ENCODE assay signal across 7 cellular contexts in the genomic region with DNA sequence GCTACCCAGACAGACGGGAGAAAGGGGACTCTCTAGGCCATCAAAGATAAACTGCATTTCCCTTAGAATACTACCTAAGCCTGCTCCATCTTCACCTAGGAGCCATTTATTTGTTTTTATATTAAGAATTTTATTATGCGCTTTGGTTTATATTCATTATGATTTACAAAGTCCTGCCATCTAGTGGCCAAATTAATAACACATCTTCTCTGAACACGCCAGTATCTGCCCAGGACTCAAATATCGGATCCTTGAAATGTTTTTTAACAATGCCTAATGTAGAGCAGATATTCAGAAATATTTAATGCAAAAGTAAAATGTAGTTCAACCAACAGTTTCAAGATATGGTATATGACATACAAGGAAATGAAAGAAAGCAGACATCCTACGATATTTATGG. TPM values are rescaled to one million over a fixed set of nuclear protein-coding genes. Genes with fewer than 3 reads are reported as not detected.
DNase-seq lines count a peak whose midpoint lies in the region; ATAC-seq, FAIRE-seq and TF ChIP-seq lines count a peak whose summit lies in the region.

No MANE protein-coding gene starts in this region.

- CTCF ChIA-PET in K562 (lab: Yijun Ruan, JAX; ENCODE audit: low intra/inter-chr PET ratio), result interaction anchor here (0.7 kb wide), 1 partner anchor 683 kb away, joined by 3 read pairs; no protein-coding TSS in a partner anchor

- peak; percentile 36 for TF ChIP-seq CTCF in GM10266 (IDR thresholded peaks at IDR 0.05; ENCODE audit: control insufficient read depth, insufficient read depth, low read depth, missing control alignments)
- TF ChIP-seq CTCF in K562 (IDR thresholded peaks at IDR 0.05 in 2 of 3, conservative IDR thresholded peaks at IDR 0.05 in 1 of 3; ENCODE audit: insufficient read depth in 2 of 3, low read depth in 1 of 3, low read length in 3 of 3), result peak; percentile 37 to 50 (median 50); a peak in 4 of 6 replicates

- no peaks in the 10 kb centered on the region for H3K4me1 ChIP-seq in K562 (replicated peaks in 1 of 2; ENCODE audit: control insufficient read depth in 2 of 2, insufficient read depth in 2 of 2, low read length in 2 of 2)

- ATAC-seq in K562, result peak; percentile 78

- H3K4me3 ChIP-seq in K562, result no peak overlapping the region

- no peaks in the 10 kb centered on the region for H4K20me1 ChIP-seq in K562 (replicated peaks; ENCODE audit: control insufficient read depth, insufficient read depth, low read length)

- no peaks in the 10 kb centered on the region for H3K9me1 ChIP-seq in K562 (ENCODE audit: control insufficient read depth, insufficient read depth, low read length)

- TF ChIP-seq EP300 in K562 (IDR thresholded peaks at IDR 0.05; ENCODE audit: low read length), result no peak

- in situ Hi-C loops in K562 (cut with MboI), result no loop called here

- H3K9ac ChIP-seq in K562 (ENCODE audit: insufficient read depth in 1 of 2, low read depth in 2 of 2, low read length in 2 of 2), result no peak overlapping the region

- intact Hi-C loops in K562 (cut with micrococcal nuclease), result loop anchor here (2.0 to 10.0 kb wide), 2 partner anchors 68 to 1236 kb away; no protein-coding TSS in a partner anchor

- 18% methylated on average over 4 of the region's 5 CpGs for WGBS in K562 (ENCODE audit: insufficient coverage, low coverage, missing lambda C conversion rate)

- FAIRE-seq in K562 (lab: Jason Lieb, UNC), result no peak

- H3K9me3 ChIP-seq in K562 (replicated peaks; ENCODE audit: control insufficient read depth, insufficient read depth, low read depth, low read length), result no peaks in the 10 kb centered on the region

- H3K79me2 ChIP-seq in K562 (ENCODE audit: control insufficient read depth, insufficient read depth, low read length), result no peaks in the 10 kb centered on the region

- H3K27ac ChIP-seq in K562 (ENCODE audit: extremely low read depth, low read depth, low read length), result no peak overlapping the region

- H3K36me3 ChIP-seq in K562 (ENCODE audit: control insufficient read depth, insufficient read depth, low read length), result no peaks in the 10 kb centered on the region

- TF ChIP-seq POLR2A in K562 (conservative IDR thresholded peaks at IDR 0.05), result no peak

- H3K4me2 ChIP-seq in K562 (ENCODE audit: insufficient read depth, low read length), result no peak overlapping the region

- POLR2A ChIA-PET in K562 (lab: Yijun Ruan, JAX), result interaction anchor here (0.6 kb wide), 2 partner anchors 20 to 93 kb away, joined by 3 read pairs; no protein-coding TSS in a partner anchor

- no TSS peak for BruUV-seq in K562 (replicated peaks; lab: Mats Ljungman, UMichigan)

- peaks cover 13 to 16% of the 10 kb centered on the region in 2 experiments for H3K27me3 ChIP-seq in K562 (ENCODE audit: control insufficient read depth in 2 of 2, insufficient read depth in 2 of 2, low read length in 2 of 2)

- no peak overlapping the region for H2AFZ ChIP-seq in K562 (ENCODE audit: low read depth, low read length)

- peak in 1 of 2 experiments; percentile 34; a peak in 1 of 4 replicates for TF ChIP-seq RAD21 in K562 (CRISPR knock-in tag; conservative IDR thresholded peaks at IDR 0.05 in 1 of 2, IDR thresholded peaks at IDR 0.05 in 1 of 2)

- DNase-seq in GM10266 (ENCODE audit: extremely low spot score), result peak; percentile 5
- DNase-seq in M059J (ENCODE audit: low read depth), result peak; percentile 28
- peak in 3 of 4 experiments; percentile 20 to 24 (median 22) for DNase-seq in K562 (ENCODE audit: extremely low read depth in 1 of 4, low spot score in 3 of 4)
- peak; percentile 18 for DNase-seq in medulla oblongata (ENCODE audit: extremely low spot score)
- no peak for DNase-seq in activated CD8-positive, alpha-beta memory T cell treated with anti-CD3 and anti-CD28 coated beads for 24 hours
- DNase-seq in AG08396 (ENCODE audit: low spot score), result no peak
- no peak for DNase-seq in activated CD4-positive, alpha-beta T cell treated with anti-CD3 and anti-CD28 coated beads for 1 hour

TF ChIP-seq in K562, 482 proteins besides CTCF, POLR2A, EP300 and RAD21:
- TF ChIP-seq ETS2 (tag; IDR thresholded peaks at IDR 0.05; ENCODE audit: borderline replicate concordance, poor library complexity, severe bottlenecking), result no peak
- TF ChIP-seq, protein P1, sequence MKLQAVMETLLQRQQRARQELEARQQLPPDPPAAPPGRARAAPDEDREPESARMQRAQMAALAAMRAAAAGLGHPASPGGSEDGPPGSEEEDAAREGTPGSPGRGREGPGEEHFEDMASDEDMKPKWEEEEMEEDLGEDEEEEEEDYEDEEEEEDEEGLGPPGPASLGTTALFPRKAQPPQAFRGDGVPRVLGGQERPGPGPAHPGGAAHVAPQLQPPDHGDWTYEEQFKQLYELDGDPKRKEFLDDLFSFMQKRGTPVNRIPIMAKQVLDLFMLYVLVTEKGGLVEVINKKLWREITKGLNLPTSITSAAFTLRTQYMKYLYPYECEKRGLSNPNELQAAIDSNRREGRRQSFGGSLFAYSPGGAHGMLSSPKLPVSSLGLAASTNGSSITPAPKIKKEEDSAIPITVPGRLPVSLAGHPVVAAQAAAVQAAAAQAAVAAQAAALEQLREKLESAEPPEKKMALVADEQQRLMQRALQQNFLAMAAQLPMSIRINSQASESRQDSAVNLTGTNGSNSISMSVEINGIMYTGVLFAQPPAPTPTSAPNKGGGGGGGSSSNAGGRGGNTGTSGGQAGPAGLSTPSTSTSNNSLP (IDR thresholded peaks at IDR 0.05; ENCODE audit: borderline replicate concordance, low read depth, low read length), result 0 out of 2 replicates have a peak, but pooled peaks have one; percentile 52

RNA-seq across cellular contexts. Expression of a gene that starts 20.8 kb away (rescaled TPM):
- 84.9 and 133 TPM in 2 replicates for total RNA-seq in M059J (2014; rRNA removed; shearing (Covaris generic))
- 17.4 and 22.8 TPM in 2 replicates for total RNA-seq in K562 (2011; cell fraction: chromatin; rRNA removed; ENCODE audit: low replicate concordance)
- 10.5 and 13.6 TPM in 2 replicates for total RNA-seq in K562 (2011; cell fraction: nucleolus; rRNA removed)
- 14.6 and 24.0 TPM in 2 replicates for total RNA-seq in K562 (2011; cell fraction: nucleoplasm; rRNA removed)
- 58.9 and 59.4 TPM in 2 replicates for total RNA-seq in K562 (2014; rRNA removed)
- total RNA-seq in K562 (2014; rRNA removed; fragmentation: Illumina TruSeq; extraction: Trizol), result 76.3 and 80.4 TPM in 2 replicates
- total RNA-seq in K562 (2015; rRNA removed; fragmentation: Illumina TruSeq; extraction: Trizol), result 58.1 and 62.1 TPM in 2 replicates
- 84.2 and 85.0 TPM in 2 replicates for total RNA-seq in K562 (2021)
- 40.5 and 68.6 TPM in 2 replicates for polyA plus RNA-seq in K562 (2011; rRNA removed)
- polyA plus RNA-seq in K562 (2011; cell fraction: cytosol; rRNA removed), result 42.0 and 52.5 TPM in 2 replicates
- polyA plus RNA-seq in K562 (2011; cell fraction: nucleus; rRNA removed), result 23.4 and 28.4 TPM in 2 replicates
- polyA plus RNA-seq in K562 (2012), result 41.3 and 48.9 TPM in 2 replicates
- 60.9 and 61.9 TPM in 2 replicates for polyA plus RNA-seq in K562 (2014; fragmentation: Illumina TruSeq; extraction: Trizol)
- 10 to 100 TPM; 60.9 to 62.7 TPM for polyA plus RNA-seq in K562 (2014; fragmentation: Nextera tagmentation; extraction: Ambion mirVana)
- polyA plus RNA-seq in K562 (2014; rRNA removed), result 50.3 and 51.2 TPM in 2 replicates
- 91.5 and 159 TPM in 2 replicates for polyA minus RNA-seq in K562 (2011; rRNA and poly(A)+ RNA removed)
- 64.9 and 92.6 TPM in 2 replicates for polyA minus RNA-seq in K562 (2011; cell fraction: cytosol; rRNA and poly(A)+ RNA removed)
- 20.3 and 20.7 TPM in 2 replicates for polyA minus RNA-seq in K562 (2011; cell fraction: nucleus; rRNA and poly(A)+ RNA removed)

Comparison
In these comparisons a context has a peak if more than half of its experiments do, and no peak if none do; other contexts are left out.
1. DNase-seq: peak in GM10266 (single experiment), M059J (single experiment), K562 (3 of 4) and medulla oblongata (single experiment); none in activated CD8-positive, alpha-beta memory T cell treated with anti-CD3 and anti-CD28 coated beads for 24 hours (single experiment), AG08396 (single experiment) and activated CD4-positive, alpha-beta T cell treated with anti-CD3 and anti-CD28 coated beads for 1 hour (single experiment).